Comparison of ENCODE assay signal across 12 cellular contexts in genomic region chr16:50160495-50161164, GRCh38. TPM values are rescaled to one million over a fixed set of nuclear protein-coding genes. Genes with fewer than 3 reads are reported as not detected.
DNase-seq lines count a peak whose midpoint lies in the region; ATAC-seq and TF ChIP-seq lines count a peak whose summit lies in the region.
"Had no signal": no experiment of that assay in that cellular context is flagged by ENCODE, and none has a peak within 500 bp of the region (broad histone marks: within the 10 kb centered on the region; RNA-seq: fewer than 3 reads in every experiment).

No MANE protein-coding gene starts in this region.

- H3K4me1 Mint-ChIP-seq in activated naive CD4-positive, alpha-beta T cell treated with anti-CD3 and anti-CD28 coated beads, Interleukin-2, amount 10 ng/mL, durations not matched to agents 7 days and 5 days, result peaks cover 67% of the 10 kb centered on the region
- peaks cover 41% of the 10 kb centered on the region for H3K4me1 Mint-ChIP-seq in activated T-helper 2 cell treated with anti-CD3 and anti-CD28 coated beads, Interferon-gamma antibody, Interleukin-2, Interleukin-4, amounts not matched to agents 10 μg/mL and 5 μg/mL and 100 μg/mL, durations not matched to agents 14 hours and 24 hours and 36 hours (ENCODE audit: low read depth)
- peaks cover 69 to 86% of the 10 kb centered on the region in 2 donors for H3K4me1 Mint-ChIP-seq in immature natural killer cell
- H3K4me1 Mint-ChIP-seq in Calu3 (ENCODE audit: low read depth, unreplicated experiment), result peaks cover 33% of the 10 kb centered on the region

- no peaks in the 10 kb centered on the region for H3K9me3 ChIP-seq in thoracic aorta
- H3K9me3 ChIP-seq in stomach, result no peaks in the 10 kb centered on the region
- H3K9me3 ChIP-seq: HAP-1 had no signal

- H3K4me3 Mint-ChIP-seq in activated naive CD4-positive, alpha-beta T cell treated with anti-CD3 and anti-CD28 coated beads, Interleukin-2, amount 10 ng/mL, durations not matched to agents 7 days and 5 days, result no peak overlapping the region
- H3K4me3 Mint-ChIP-seq in activated T-helper 2 cell treated with anti-CD3 and anti-CD28 coated beads, Interferon-gamma antibody, Interleukin-2, Interleukin-4, amounts not matched to agents 10 μg/mL and 5 μg/mL and 100 μg/mL, durations not matched to agents 14 hours and 24 hours and 36 hours (ENCODE audit: low read depth), result no peak overlapping the region
- H3K4me3 Mint-ChIP-seq in immature natural killer cell (peak overlapping the region; percentile 20 to 83 (median 61)), Calu3 (ENCODE audit: low read depth, unreplicated experiment) (no peak overlapping the region)

- peaks cover 31% of the 10 kb centered on the region for H3K36me3 Mint-ChIP-seq in activated naive CD4-positive, alpha-beta T cell treated with anti-CD3 and anti-CD28 coated beads, Interleukin-2, amount 10 ng/mL, durations not matched to agents 7 days and 5 days
- H3K36me3 Mint-ChIP-seq in activated T-helper 2 cell treated with anti-CD3 and anti-CD28 coated beads, Interferon-gamma antibody, Interleukin-2, Interleukin-4, amounts not matched to agents 10 μg/mL and 5 μg/mL and 100 μg/mL, durations not matched to agents 14 hours and 24 hours and 36 hours (ENCODE audit: low read depth), result peaks cover 28% of the 10 kb centered on the region
- H3K36me3 Mint-ChIP-seq in immature natural killer cell (peaks cover 0 to 6% (median 0%) of the 10 kb centered on the region in 3 donors), Calu3 (ENCODE audit: insufficient read depth, unreplicated experiment) (peaks cover 4% of the 10 kb centered on the region)

- no peaks in the 10 kb centered on the region for H3K27me3 Mint-ChIP-seq in activated naive CD4-positive, alpha-beta T cell treated with anti-CD3 and anti-CD28 coated beads, Interleukin-2, amount 10 ng/mL, durations not matched to agents 7 days and 5 days
- H3K27me3 Mint-ChIP-seq in activated T-helper 2 cell treated with anti-CD3 and anti-CD28 coated beads, Interferon-gamma antibody, Interleukin-2, Interleukin-4, amounts not matched to agents 10 μg/mL and 5 μg/mL and 100 μg/mL, durations not matched to agents 14 hours and 24 hours and 36 hours (ENCODE audit: low read depth), result no peaks in the 10 kb centered on the region
- peaks cover 0 to under 1% (median under 1%) of the 10 kb centered on the region in 3 donors for H3K27me3 Mint-ChIP-seq in immature natural killer cell (ENCODE audit: low read depth in 3 of 3)
- no peaks in the 10 kb centered on the region for H3K27me3 Mint-ChIP-seq in Calu3 (ENCODE audit: unreplicated experiment)

- H3K27me3 ChIP-seq in thoracic aorta (replicated peaks; ENCODE audit: insufficient read depth), result no peaks in the 10 kb centered on the region
- H3K27me3 ChIP-seq in stomach, result no peaks in the 10 kb centered on the region

- no peaks in the 10 kb centered on the region for H3K9me3 Mint-ChIP-seq in activated naive CD4-positive, alpha-beta T cell treated with anti-CD3 and anti-CD28 coated beads, Interleukin-2, amount 10 ng/mL, durations not matched to agents 7 days and 5 days
- H3K9me3 Mint-ChIP-seq in activated T-helper 2 cell treated with anti-CD3 and anti-CD28 coated beads, Interferon-gamma antibody, Interleukin-2, Interleukin-4, amounts not matched to agents 10 μg/mL and 5 μg/mL and 100 μg/mL, durations not matched to agents 14 hours and 24 hours and 36 hours, result no peaks in the 10 kb centered on the region
- H3K9me3 Mint-ChIP-seq in immature natural killer cell, result no peaks in the 10 kb centered on the region
- no peaks in the 10 kb centered on the region for H3K9me3 Mint-ChIP-seq in Calu3 (ENCODE audit: low read depth, unreplicated experiment)

- no peak for TF ChIP-seq EP300 in stomach (IDR thresholded peaks at IDR 0.05)

- CTCF ChIA-PET in activated naive CD4-positive, alpha-beta T cell treated with anti-CD3 and anti-CD28 coated beads, Interleukin-2, amount 10 ng/mL, durations not matched to agents 7 days and 5 days (lab: Charles Lee), result interaction anchor here (0.6 to 1.5 kb wide), 3 partner anchors 50 to 167 kb away, joined by 3 to 13 read pairs (median 4); no protein-coding TSS in a partner anchor
- CTCF ChIA-PET in Calu3 (lab: Charles Lee), result interaction anchor here (1.7 kb wide), 1 partner anchor 50 kb away, joined by 7 read pairs; no protein-coding TSS in a partner anchor

- no peak for ATAC-seq in thoracic aorta (ENCODE audit: insufficient number of reproducible peaks, low FRiP score, low read depth)

- BruUV-seq in Calu3 (replicated peaks; lab: Mats Ljungman, UMichigan), result no TSS peak

- TF ChIP-seq POLR2A in stomach (IDR thresholded peaks at IDR 0.05), result no peak

- no peak for DNase-seq in activated naive CD4-positive, alpha-beta T cell treated with anti-CD3 and anti-CD28 coated beads, Interleukin-2, amount 10 ng/mL, durations not matched to agents 7 days and 5 days
- DNase-seq in activated naive CD4-positive, alpha-beta T cell treated with Interleukin-2 at 50 U/mL for 16 hours, result no peak
- DNase-seq in activated T-helper 2 cell treated with anti-CD3 and anti-CD28 coated beads, Interferon-gamma antibody, Interleukin-2, Interleukin-4, amounts not matched to agents 10 μg/mL and 5 μg/mL and 100 μg/mL, durations not matched to agents 14 hours and 24 hours and 36 hours (ENCODE audit: low spot score), result no peak
- DNase-seq in immature natural killer cell (peak; percentile 71 to 77 (median 74)), thoracic aorta (ENCODE audit: low spot score) (no peak), inferior parietal cortex (ENCODE audit: extremely low spot score) (no peak), stomach (no peak), Calu3 (no peak)
- DNase-seq: cortex of kidney, midbrain, NCI-H510A treated with DMSO at 0.1 percent for 48 hours had no signal

- WGBS in stomach, 5 donors, result 54 to 72% (median 67%) methylated on average over 4 of the region's 4 CpGs

- H3K4me1 ChIP-seq in thoracic aorta (ENCODE audit: control insufficient read depth in 1 of 2, low read depth in 2 of 2) (peaks cover 58 to 81% of the 10 kb centered on the region in 2 donors), stomach (peaks cover 20 to 84% (median 56%) of the 10 kb centered on the region in 4 donors)

- no peaks in the 10 kb centered on the region for H3K36me3 ChIP-seq in thoracic aorta
- no peaks in the 10 kb centered on the region for H3K36me3 ChIP-seq in stomach
- H3K36me3 ChIP-seq: HAP-1 had no signal

- TF ChIP-seq CTCF in thoracic aorta (IDR thresholded peaks at IDR 0.05) (no peak), stomach (IDR thresholded peaks at IDR 0.05) (no peak), Calu3 (IDR thresholded peaks at IDR 0.05; ENCODE audit: unreplicated experiment) (no peak)

- peak overlapping the region; percentile 33 for H3K4me3 ChIP-seq in thoracic aorta
- H3K4me3 ChIP-seq in stomach, result no peak overlapping the region
- H3K4me3 ChIP-seq: HAP-1 had no signal

- intact Hi-C loops in activated T-helper 2 cell treated with anti-CD3 and anti-CD28 coated beads, Interferon-gamma antibody, Interleukin-2, Interleukin-4, amounts not matched to agents 10 μg/mL and 5 μg/mL and 100 μg/mL, durations not matched to agents 14 hours and 24 hours and 36 hours (cut with micrococcal nuclease), result loop anchor here (5.0 kb wide), 1 partner anchor 37 kb away; no protein-coding TSS in a partner anchor
- intact Hi-C loops in stomach (cut with DNase I; ENCODE audit: low total_unique reads), result no loop called here
- intact Hi-C loops in Calu3 (cut with micrococcal nuclease; ENCODE audit: unreplicated experiment), result no loop called here

- H3K27ac ChIP-seq in thoracic aorta (peak overlapping the region; percentile 52 to 62), stomach (peak overlapping the region in 2 of 5 donors; percentile 28)

- H3K27ac Mint-ChIP-seq in activated naive CD4-positive, alpha-beta T cell treated with anti-CD3 and anti-CD28 coated beads, Interleukin-2, amount 10 ng/mL, durations not matched to agents 7 days and 5 days, result peak overlapping the region; percentile 37
- peak overlapping the region; percentile 25 for H3K27ac Mint-ChIP-seq in activated T-helper 2 cell treated with anti-CD3 and anti-CD28 coated beads, Interferon-gamma antibody, Interleukin-2, Interleukin-4, amounts not matched to agents 10 μg/mL and 5 μg/mL and 100 μg/mL, durations not matched to agents 14 hours and 24 hours and 36 hours
- H3K27ac Mint-ChIP-seq in immature natural killer cell, result peak overlapping the region; percentile 83 to 98 (median 94)
- no peak overlapping the region for H3K27ac Mint-ChIP-seq in Calu3 (ENCODE audit: unreplicated experiment)

RNA-seq across cellular contexts. Expression of gene TENT4B, which starts 7.5 kb away (rescaled TPM):
- 15.9 and 16.8 TPM in 2 replicates for total RNA-seq in activated T-helper 2 cell treated with anti-CD3 and anti-CD28 coated beads, Interferon-gamma antibody, Interleukin-2, Interleukin-4, amounts not matched to agents 10 μg/mL and 5 μg/mL and 100 μg/mL, durations not matched to agents 14 hours and 24 hours and 36 hours
- polyA plus RNA-seq in immature natural killer cell, result 1 to 10 TPM; 3.4 to 5.9 (median 5.7) TPM
- total RNA-seq in thoracic aorta, result 10 to 100 TPM; 15.0 to 15.9 TPM
- total RNA-seq in stomach, result 10 to 100 TPM in 4 of 5 donors, 1 to 10 TPM in 1; 4.1 to 24.1 (median 14.9) TPM
- polyA plus RNA-seq in stomach, result 1 to 10 TPM; 2.4 to 3.2 (median 2.8) TPM
- total RNA-seq in Calu3 (2022), result 21.7 and 24.4 TPM in 2 replicates

Comparison
In these comparisons a context has a peak if more than half of its experiments do, and no peak if none do; other contexts are left out.
1. DNase-seq: peak in immature natural killer cell (3 of 3); none in activated naive CD4-positive, alpha-beta T cell treated with anti-CD3 and anti-CD28 coated beads, Interleukin-2, amount 10 ng/mL, durations not matched to agents 7 days and 5 days (single experiment), activated naive CD4-positive, alpha-beta T cell treated with Interleukin-2 at 50 U/mL for 16 hours (single experiment), activated T-helper 2 cell treated with anti-CD3 and anti-CD28 coated beads, Interferon-gamma antibody, Interleukin-2, Interleukin-4, amounts not matched to agents 10 μg/mL and 5 μg/mL and 100 μg/mL, durations not matched to agents 14 hours and 24 hours and 36 hours (single experiment), thoracic aorta (single experiment), inferior parietal cortex (single experiment), stomach (single experiment) and Calu3 (single experiment).
2. H3K4me3 Mint-ChIP-seq: peak in immature natural killer cell (5 of 5); none in activated naive CD4-positive, alpha-beta T cell treated with anti-CD3 and anti-CD28 coated beads, Interleukin-2, amount 10 ng/mL, durations not matched to agents 7 days and 5 days (single experiment), activated T-helper 2 cell treated with anti-CD3 and anti-CD28 coated beads, Interferon-gamma antibody, Interleukin-2, Interleukin-4, amounts not matched to agents 10 μg/mL and 5 μg/mL and 100 μg/mL, durations not matched to agents 14 hours and 24 hours and 36 hours (single experiment) and Calu3 (single experiment).